ENCODE assay signal across 28 cellular contexts in the genomic region with DNA sequence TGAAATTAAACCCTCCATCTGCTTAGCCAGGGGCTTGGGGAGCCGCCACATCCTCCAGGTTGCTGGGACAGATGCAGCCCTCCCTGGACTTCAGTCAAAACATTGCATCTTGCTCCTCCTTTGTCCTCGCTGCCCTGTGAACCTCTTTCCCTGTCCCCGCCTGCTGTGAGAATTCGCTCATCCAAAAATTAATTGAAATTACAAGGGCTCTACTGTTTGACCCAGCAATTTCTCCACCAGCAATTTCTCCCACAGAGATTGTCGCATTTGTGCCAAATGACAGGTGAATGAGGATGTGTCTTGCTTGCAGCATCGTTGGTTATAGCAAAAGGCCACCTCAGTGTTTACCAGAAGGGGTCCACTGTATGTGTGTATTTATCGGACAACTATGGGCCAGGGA. TPM values are rescaled to one million over a fixed set of nuclear protein-coding genes. Genes with fewer than 3 reads are reported as not detected.
DNase-seq lines count a peak whose midpoint lies in the region; ATAC-seq, FAIRE-seq and TF ChIP-seq lines count a peak whose summit lies in the region.
"Had no signal": no experiment of that assay in that cellular context is flagged by ENCODE, and none has a peak within 500 bp of the region (broad histone marks: within the 10 kb centered on the region; RNA-seq: fewer than 3 reads in every experiment).

No MANE protein-coding gene starts in this region.

- H3K27ac ChIP-seq in astrocyte (ENCODE audit: low read depth, low read length) (no peak overlapping the region), pancreas (no peak overlapping the region)
- H3K27ac ChIP-seq: HL-60, KMS-11, Peyer's patch, SK-N-MC had no signal

- H3K9ac ChIP-seq in astrocyte (ENCODE audit: low read length) = no peak overlapping the region
- H3K9ac ChIP-seq: KMS-11 had no signal

- no peaks in the 10 kb centered on the region for H3K9me3 Mint-ChIP-seq in natural killer cell treated with Interleukin-12 subunit alpha and Interleukin-12 subunit beta and Interleukin-15 and Interleukin-18, amount 100 ng/mL, for 72 hours
- H3K9me3 Mint-ChIP-seq in natural killer cell (no peaks in the 10 kb centered on the region), astrocyte (ENCODE audit: unreplicated experiment) (no peaks in the 10 kb centered on the region), neural crest cell (no peaks in the 10 kb centered on the region)
- H3K9me3 Mint-ChIP-seq: IgD-negative memory B cell had no signal

- no peak overlapping the region for H3K4me3 ChIP-seq in astrocyte (ENCODE audit: insufficient read depth, low read depth, low read length)
- H3K4me3 ChIP-seq in pancreas = no peak overlapping the region
- H3K4me3 ChIP-seq: Peyer's patch, SK-N-MC had no signal

- peaks cover 15 to 20% of the 10 kb centered on the region in 2 donors for H3K4me1 Mint-ChIP-seq in natural killer cell treated with Interleukin-12 subunit alpha and Interleukin-12 subunit beta and Interleukin-15 and Interleukin-18, amount 100 ng/mL, for 72 hours (ENCODE audit: low read depth in 2 of 2)
- H3K4me1 Mint-ChIP-seq in natural killer cell = peaks cover 17 to 19% of the 10 kb centered on the region in 2 donors
- no peaks in the 10 kb centered on the region for H3K4me1 Mint-ChIP-seq in astrocyte (ENCODE audit: low read depth, unreplicated experiment)
- H3K4me1 Mint-ChIP-seq in neural crest cell = peaks cover 19% of the 10 kb centered on the region

- H3K36me3 ChIP-seq in astrocyte (ENCODE audit: insufficient read depth, low read length) (no peaks in the 10 kb centered on the region), pancreas (no peaks in the 10 kb centered on the region)
- H3K36me3 ChIP-seq: Peyer's patch had no signal

- H2AFZ ChIP-seq in astrocyte (ENCODE audit: low read depth, low read length) = no peak overlapping the region

- H3K9me3 ChIP-seq in astrocyte (ENCODE audit: insufficient read depth, low read depth, low read length) (no peaks in the 10 kb centered on the region), pancreas (no peaks in the 10 kb centered on the region)
- H3K9me3 ChIP-seq: Peyer's patch had no signal

- TF ChIP-seq CTCF in natural killer cell (IDR thresholded peaks at IDR 0.05) (no peak), astrocyte (IDR thresholded peaks at IDR 0.05; ENCODE audit: insufficient read depth, low read depth, low read length) (no peak), neural crest cell (conservative IDR thresholded peaks at IDR 0.05) (no peak), pancreas (IDR thresholded peaks at IDR 0.05) (no peak)

- intact Hi-C loops in natural killer cell (cut with micrococcal nuclease) = loop anchor here (10.0 kb wide), 1 partner anchor 151 kb away; a partner anchor contains a TSS
- intact Hi-C loops in pancreas (cut with DNase I) = loop anchor here in 1 of 3 donors (10.0 kb wide), 1 partner anchor 59 kb away; a partner anchor contains a TSS

- H3K4me2 ChIP-seq in astrocyte (ENCODE audit: low read length) = no peak overlapping the region
- H3K4me2 ChIP-seq: KMS-11 had no signal

- no peak for DNase-seq in natural killer cell treated with Interleukin-12 subunit alpha and Interleukin-12 subunit beta and Interleukin-15 and Interleukin-18, amount 100 ng/mL, for 72 hours (ENCODE audit: low spot score)
- no peak for DNase-seq in natural killer cell
- DNase-seq in astrocyte (ENCODE audit: low read depth) = no peak
- no peak for DNase-seq in neural crest cell (ENCODE audit: low read depth, low spot score)
- DNase-seq in NCI-H2081 (lab: John Stamatoyannopoulos, UW) = no peak
- no peak for DNase-seq in pancreas
- DNase-seq in SIG-M5 (lab: John Stamatoyannopoulos, UW) = no peak
- DNase-seq: 8988T, ACHN, DMS153, DND-41, H7, NCI-H1092, NCI-H1417 treated with DMSO at 0.1 percent for 48 hours, NCI-H1694 treated with DMSO at 0.1 percent for 48 hours, NCI-H2081 treated with DMSO at 0.1 percent for 48 hours, NCI-H2171 treated with DMSO at 0.1 percent for 48 hours, NCI-H446 treated with DMSO at 0.1 percent for 48 hours, NCI-H526, OCI-M1, Peyer's patch, SHP77 treated with DMSO at 0.1 percent for 48 hours had no signal

- WGBS in pancreas, 2 donors = 71% methylated on average over 7 of the region's 7 CpGs

- peak overlapping the region; percentile 5 for H3K4me3 Mint-ChIP-seq in natural killer cell treated with Interleukin-12 subunit alpha and Interleukin-12 subunit beta and Interleukin-15 and Interleukin-18, amount 100 ng/mL, for 72 hours
- no peak overlapping the region for H3K4me3 Mint-ChIP-seq in natural killer cell
- no peak overlapping the region for H3K4me3 Mint-ChIP-seq in astrocyte (ENCODE audit: unreplicated experiment)
- H3K4me3 Mint-ChIP-seq in neural crest cell = peak overlapping the region; percentile 63

- H3K27me3 Mint-ChIP-seq in natural killer cell treated with Interleukin-12 subunit alpha and Interleukin-12 subunit beta and Interleukin-15 and Interleukin-18, amount 100 ng/mL, for 72 hours = peaks cover 0 to 2% of the 10 kb centered on the region in 2 donors
- H3K27me3 Mint-ChIP-seq in natural killer cell (ENCODE audit: low read depth in 2 of 2) (peaks cover 8 to 17% of the 10 kb centered on the region in 2 donors), astrocyte (ENCODE audit: low read depth, unreplicated experiment) (peaks cover 28% of the 10 kb centered on the region), neural crest cell (ENCODE audit: low read depth) (peaks cover 49% of the 10 kb centered on the region)

- ATAC-seq in natural killer cell treated with Interleukin-12 subunit alpha and Interleukin-12 subunit beta and Interleukin-15 and Interleukin-18, amount 100 ng/mL, for 72 hours = no peak
- ATAC-seq in natural killer cell (no peak), pancreas (no peak)

- H4K20me1 ChIP-seq in astrocyte (ENCODE audit: insufficient read depth, low read length) = no peaks in the 10 kb centered on the region

- no peaks in the 10 kb centered on the region for H3K79me2 ChIP-seq in astrocyte (ENCODE audit: insufficient read depth, low read length)

- no peaks in the 10 kb centered on the region for H3K36me3 Mint-ChIP-seq in natural killer cell treated with Interleukin-12 subunit alpha and Interleukin-12 subunit beta and Interleukin-15 and Interleukin-18, amount 100 ng/mL, for 72 hours
- H3K36me3 Mint-ChIP-seq in natural killer cell (no peaks in the 10 kb centered on the region), astrocyte (ENCODE audit: low read depth, unreplicated experiment) (no peaks in the 10 kb centered on the region), neural crest cell (ENCODE audit: low read depth) (no peaks in the 10 kb centered on the region)
- H3K36me3 Mint-ChIP-seq: IgD-negative memory B cell had no signal

- H3K27me3 ChIP-seq in astrocyte (ENCODE audit: insufficient read depth, low read length) = peaks cover 8% of the 10 kb centered on the region
- H3K27me3 ChIP-seq in pancreas = no peaks in the 10 kb centered on the region
- H3K27me3 ChIP-seq: Peyer's patch had no signal

- H3K27ac Mint-ChIP-seq in natural killer cell treated with Interleukin-12 subunit alpha and Interleukin-12 subunit beta and Interleukin-15 and Interleukin-18, amount 100 ng/mL, for 72 hours = no peak overlapping the region
- H3K27ac Mint-ChIP-seq in natural killer cell = no peak overlapping the region
- H3K27ac Mint-ChIP-seq in astrocyte (ENCODE audit: unreplicated experiment) = peak overlapping the region; percentile 34
- H3K27ac Mint-ChIP-seq in neural crest cell (ENCODE audit: unreplicated experiment) = no peak overlapping the region
- H3K27ac Mint-ChIP-seq: IgD-negative memory B cell had no signal

- no peak for FAIRE-seq in astrocyte (lab: Jason Lieb, UNC)
- no peak for FAIRE-seq in pancreas (lab: Jason Lieb, UNC)
- FAIRE-seq: GM19239 had no signal

- H3K4me1 ChIP-seq in astrocyte (ENCODE audit: insufficient read depth, low read length) (peaks cover 10% of the 10 kb centered on the region), pancreas (peaks cover 0 to 6% (median 6%) of the 10 kb centered on the region in 3 donors)

RNA-seq across cellular contexts. Expression of a gene that starts 5.0 kb away (rescaled TPM):
- total RNA-seq in natural killer cell treated with Interleukin-12 subunit alpha and Interleukin-12 subunit beta and Interleukin-15 and Interleukin-18, amount 100 ng/mL, for 72 hours = 10 to 100 TPM; 51.2 to 69.4 TPM
- total RNA-seq in natural killer cell = 10 to 100 TPM; 38.7 to 54.3 (median 42.9) TPM
- 31.3 and 36.0 TPM in 2 replicates for total RNA-seq in astrocyte
- total RNA-seq in neural crest cell = 49.7 and 55.8 TPM in 2 replicates
- 10 to 100 TPM; 10.5 to 23.5 (median 14.7) TPM for total RNA-seq in pancreas
- polyA plus RNA-seq in pancreas = 10 to 100 TPM; 54.4 to 66.7 TPM

RNA-seq across cellular contexts. Expression of a gene that starts 52.1 kb away (rescaled TPM):
- 100 to 1,000 TPM; 241 to 279 TPM for total RNA-seq in natural killer cell treated with Interleukin-12 subunit alpha and Interleukin-12 subunit beta and Interleukin-15 and Interleukin-18, amount 100 ng/mL, for 72 hours
- 100 to 1,000 TPM; 371 to 488 (median 389) TPM for total RNA-seq in natural killer cell
- total RNA-seq in astrocyte = 181 and 185 TPM in 2 replicates
- total RNA-seq in neural crest cell = 134 and 149 TPM in 2 replicates
- 100 to 1,000 TPM in 3 of 6 donors, 10 to 100 TPM in 3; 92.5 to 151 (median 98.6) TPM for total RNA-seq in pancreas
- polyA plus RNA-seq in pancreas = 100 to 1,000 TPM; 120 to 127 TPM

RNA-seq across cellular contexts. Expression of a gene that starts 54.2 kb away (rescaled TPM):
- total RNA-seq in natural killer cell treated with Interleukin-12 subunit alpha and Interleukin-12 subunit beta and Interleukin-15 and Interleukin-18, amount 100 ng/mL, for 72 hours = under 1 TPM in 1 of 2 donors, not detected in 1; 0.24 TPM
- total RNA-seq in natural killer cell (not detected), astrocyte (0.19 and 0.30 TPM in 2 replicates), neural crest cell (1.1 and 1.2 TPM in 2 replicates), pancreas (under 1 TPM; 0.12 to 0.87 (median 0.46) TPM)
- 1 to 10 TPM; 3.3 to 5.7 TPM for polyA plus RNA-seq in pancreas
- polyA plus RNA-seq: BJ, IgD-negative memory B cell had no signal

RNA-seq across cellular contexts. Expression of a gene that starts 57.3 kb away (rescaled TPM):
- total RNA-seq in natural killer cell treated with Interleukin-12 subunit alpha and Interleukin-12 subunit beta and Interleukin-15 and Interleukin-18, amount 100 ng/mL, for 72 hours = 10 to 100 TPM; 27.5 to 27.9 TPM
- total RNA-seq in natural killer cell (10 to 100 TPM; 11.4 to 17.1 (median 14.6) TPM), astrocyte (22.9 and 23.4 TPM in 2 replicates), neural crest cell (38.5 and 39.0 TPM in 2 replicates), pancreas (10 to 100 TPM in 5 of 6 donors, 1 to 10 TPM in 1; 7.2 to 16.1 (median 11.6) TPM)
- polyA plus RNA-seq in pancreas = 10 to 100 TPM; 17.0 to 24.3 TPM

Comparison
In these comparisons a context has a peak if more than half of its experiments do, and no peak if none do; other contexts are left out.
1. H3K4me3 Mint-ChIP-seq: peak in natural killer cell treated with Interleukin-12 subunit alpha and Interleukin-12 subunit beta and Interleukin-15 and Interleukin-18, amount 100 ng/mL, for 72 hours (single experiment) and neural crest cell (single experiment); none in natural killer cell (single experiment) and astrocyte (single experiment).